ENCODE assay signal across 8 cellular contexts in genomic region chr11:113314389-113315301, GRCh38. TPM values are rescaled to one million over a fixed set of nuclear protein-coding genes. Genes with fewer than 3 reads are reported as not detected.
DNase-seq lines count a peak whose midpoint lies in the region; ATAC-seq and TF ChIP-seq lines count a peak whose summit lies in the region.

TSS of gene TTC12 (plus strand) at chr11:113314583. CDS start at chr11:113316258, 1,675 bp downstream.

- H3K9me2 ChIP-seq in OCI-LY1 (ENCODE audit: low read depth, low read length), result no peaks in the 10 kb centered on the region

- peak within 1 kb of the TSS; percentile 80 to 96 (median 94) for H3K27ac Mint-ChIP-seq in CD14-positive monocyte

- H2AFZ ChIP-seq in OCI-LY1 (ENCODE audit: low read length), result peak within 1 kb of the TSS; percentile 42; the same call in 1 of the 2 replicates

- peak; percentile 90 for DNase-seq in CD14-positive monocyte (ENCODE audit: low spot score)
- DNase-seq in activated T-cell treated with anti-CD3 and anti-CD28 coated beads, Interleukin-2, amount 50 U/mL, for 1 hour, result peak; percentile 98
- peak; percentile 97 for DNase-seq in stimulated activated CD8-positive, alpha-beta memory T cell treated with anti-CD3 and anti-CD28 coated beads, Interleukin-4, amount 100 ng/mL, for 48 hours

- H3K27me3 Mint-ChIP-seq in CD14-positive monocyte (ENCODE audit: low read depth in 3 of 3), result peaks cover 0 to 3% (median 0%) of the 10 kb centered on the region in 3 donors

- H3K9me3 ChIP-seq in OCI-LY1 (ENCODE audit: low read length), result no peaks in the 10 kb centered on the region
- no peaks in the 10 kb centered on the region for H3K9me3 ChIP-seq in esophagus (ENCODE audit: control insufficient read depth in 2 of 2, insufficient read depth in 1 of 2, low read depth in 1 of 2, low read length in 1 of 2)
- H3K9me3 ChIP-seq in muscle layer of colon (ENCODE audit: low read length), result no peaks in the 10 kb centered on the region

- WGBS in esophagus, 2 donors, result 7 to 9% methylated on average over 64 of the region's 64 CpGs

- H3K79me2 ChIP-seq in OCI-LY1 (ENCODE audit: insufficient read depth, low read length), result no peaks in the 10 kb centered on the region

- H3K4me3 ChIP-seq in OCI-LY1 (ENCODE audit: low read depth, low read length, poor library complexity, severe bottlenecking) (peak within 1 kb of the TSS; percentile 72), esophagus (ENCODE audit: low read depth in 1 of 2, low read length in 2 of 2) (peak within 1 kb of the TSS; percentile 77), muscle layer of colon (ENCODE audit: low read depth in 1 of 2, low read length in 2 of 2) (peak within 1 kb of the TSS; percentile 66 to 73)

- no peaks in the 10 kb centered on the region for H3K9me3 Mint-ChIP-seq in CD14-positive monocyte

- peak within 1 kb of the TSS; percentile 61 for H3K9ac ChIP-seq in OCI-LY1 (ENCODE audit: low read length)
- peak within 1 kb of the TSS; percentile 80 for H3K9ac ChIP-seq in muscle layer of colon (ENCODE audit: low read length)

- H3K36me3 Mint-ChIP-seq in CD14-positive monocyte, result peaks cover 0 to 5% of the 10 kb centered on the region in 2 donors

- H3K27ac ChIP-seq in OCI-LY1 (ENCODE audit: low read depth, low read length, poor library complexity, severe bottlenecking) (no peak within 1 kb of the TSS), esophagus (ENCODE audit: low read depth in 2 of 2, low read length in 1 of 2) (peak within 1 kb of the TSS; percentile 78 to 91), muscle layer of colon (ENCODE audit: low read depth, low read length) (peak within 1 kb of the TSS; percentile 85)

- H3F3A ChIP-seq in OCI-LY1 (ENCODE audit: insufficient read depth, low read length), result no peaks in the 10 kb centered on the region

- no peaks in the 10 kb centered on the region for H4K20me1 ChIP-seq in OCI-LY1 (ENCODE audit: insufficient read depth, low read length)

- peaks cover 11% of the 10 kb centered on the region for H3K4me1 Mint-ChIP-seq in CD14-positive monocyte

- intact Hi-C loops in CD14-positive monocyte (cut with micrococcal nuclease), result loop anchor here (5.0 to 10.0 kb wide), 5 partner anchors 458 to 1550 kb away; partner anchors contain the start of genes ZW10 (in 2 of the 2), CLDN25 (in 1 of the 2), PPP2R1B (in 1 of the 2) and USP28 (in 1 of the 2)

- peak; percentile 95 for ATAC-seq in GM19372 (IDR thresholded peaks at IDR 0.05; ENCODE audit: low read depth, unreplicated experiment)
- ATAC-seq in HG03558 (IDR thresholded peaks at IDR 0.05; ENCODE audit: extremely low read depth, unreplicated experiment), result peak; percentile 87

- peak within 1 kb of the TSS; percentile 89 to 90 for H3K4me3 Mint-ChIP-seq in CD14-positive monocyte

- H3K4me2 ChIP-seq in OCI-LY1 (ENCODE audit: low read length), result peak within 1 kb of the TSS; percentile 95

- no peaks in the 10 kb centered on the region; the same call in 1 of the 2 replicates for H3K36me3 ChIP-seq in OCI-LY1 (ENCODE audit: insufficient read depth, low read length)
- no peaks in the 10 kb centered on the region for H3K36me3 ChIP-seq in esophagus (ENCODE audit: control insufficient read depth in 2 of 2, insufficient read depth in 2 of 2, low read length in 1 of 2)
- peaks cover 11% of the 10 kb centered on the region for H3K36me3 ChIP-seq in muscle layer of colon (ENCODE audit: insufficient read depth, low read length)

- peaks cover 16% of the 10 kb centered on the region for H3K4me1 ChIP-seq in OCI-LY1 (ENCODE audit: insufficient read depth, low read length, severe bottlenecking)
- H3K4me1 ChIP-seq in esophagus (ENCODE audit: control insufficient read depth in 2 of 2, insufficient read depth in 2 of 2, low read length in 1 of 2), result no peaks in the 10 kb centered on the region
- H3K4me1 ChIP-seq in muscle layer of colon (ENCODE audit: insufficient read depth, low read length), result peaks cover 28% of the 10 kb centered on the region

- H3K27me3 ChIP-seq in OCI-LY1 (ENCODE audit: insufficient read depth, low read length), result no peaks in the 10 kb centered on the region
- H3K27me3 ChIP-seq in esophagus (ENCODE audit: control insufficient read depth in 1 of 2, insufficient read depth in 2 of 2, low read length in 2 of 2), result no peaks in the 10 kb centered on the region
- H3K27me3 ChIP-seq in muscle layer of colon (ENCODE audit: control insufficient read depth in 1 of 2, insufficient read depth in 2 of 2, low read length in 2 of 2), result no peaks in the 10 kb centered on the region

- TF ChIP-seq CTCF in CD14-positive monocyte (IDR thresholded peaks at IDR 0.05) (no peak), OCI-LY1 (IDR thresholded peaks at IDR 0.05; ENCODE audit: low read length) (no peak)

RNA-seq across cellular contexts. Expression of gene TTC12, which starts in this region (rescaled TPM):
- polyA plus RNA-seq in CD14-positive monocyte (1 to 10 TPM; 1.7 to 2.4 TPM), esophagus (1 to 10 TPM; 3.8 to 4.9 TPM)
